In genomic region chr5:142459209-142459608, GRCh38 we compare ENCODE assay signal across 23 cellular contexts.
"Had no signal": no experiment of that assay in that cellular context is flagged by ENCODE, and none has a peak within 500 bp of the region (broad histone marks: within the 10 kb centered on the region; RNA-seq: fewer than 3 reads in every experiment).

No MANE protein-coding gene starts in this region.

- H3K4me1 ChIP-seq: gastrocnemius medialis, lower lobe of right lung, psoas muscle, tibial nerve, upper lobe of left lung, uterus had no signal

- H3K27ac ChIP-seq: dorsolateral prefrontal cortex, gastrocnemius medialis, lower lobe of right lung, ovary, psoas muscle, skin epidermis, spleen, thoracic aorta, tibial nerve, upper lobe of left lung, uterus had no signal

- H3K27me3 ChIP-seq: dorsolateral prefrontal cortex, gastrocnemius medialis, ovary, tibial nerve, upper lobe of left lung, uterus had no signal

- DNase-seq: dorsolateral prefrontal cortex; effector CD4-positive, alpha-beta T cell; gastrocnemius medialis; head of caudate nucleus; left ventricle myocardium superior; lower lobe of right lung; naive thymus-derived CD8-positive, alpha-beta T cell; nephron progenitor cell; occipital lobe; ovary; posterior cingulate gyrus; psoas muscle; right cardiac atrium; spleen; stimulated activated CD4-positive, alpha-beta T cell treated with anti-CD3 and anti-CD28 coated beads, Interleukin-2, amount 100 ng/mL, for 48 hours; stimulated activated naive B cell treated with anti-CD40 and anti-IgM and Interleukin-4, amounts not matched to agents 10 μg/mL and 1 μg/mL and 100 μg/mL, for 72 hours; upper lobe of left lung; uterus had no signal

- H3K27me3 Mint-ChIP-seq: stimulated activated naive CD8-positive, alpha-beta T cell treated with anti-CD3 and anti-CD28 coated beads, Interleukin-15, Interleukin-2, amounts not matched to agents 100 ng/mL and 50 ng/mL, for 24 hours had no signal

- H3K9me3 ChIP-seq: gastrocnemius medialis, lower lobe of right lung, ovary, psoas muscle, thoracic aorta, upper lobe of left lung, uterus had no signal

- H3K27ac Mint-ChIP-seq: naive thymus-derived CD8-positive, alpha-beta T cell; nephron progenitor cell; stimulated activated naive B cell treated with anti-CD40 and anti-IgM and Interleukin-4, amounts not matched to agents 10 μg/mL and 1 μg/mL and 100 μg/mL, for 72 hours; stimulated activated naive CD8-positive, alpha-beta T cell treated with anti-CD3 and anti-CD28 coated beads, Interleukin-15, Interleukin-2, amounts not matched to agents 100 ng/mL and 50 ng/mL, for 24 hours had no signal

- H3K36me3 ChIP-seq: gastrocnemius medialis, lower lobe of right lung, ovary, spleen, thoracic aorta, tibial nerve, upper lobe of left lung, uterus had no signal

- FAIRE-seq: keratinocyte had no signal

- H3K9me3 Mint-ChIP-seq: stimulated activated naive CD8-positive, alpha-beta T cell treated with anti-CD3 and anti-CD28 coated beads, Interleukin-15, Interleukin-2, amounts not matched to agents 100 ng/mL and 50 ng/mL, for 24 hours had no signal

- ATAC-seq: gastrocnemius medialis; left ventricle myocardium superior; lower lobe of right lung; naive thymus-derived CD8-positive, alpha-beta T cell; psoas muscle; stimulated activated naive B cell treated with anti-CD40 and anti-IgM and Interleukin-4, amounts not matched to agents 10 μg/mL and 1 μg/mL and 100 μg/mL, for 72 hours had no signal

- H3K4me3 Mint-ChIP-seq: naive thymus-derived CD8-positive, alpha-beta T cell; nephron progenitor cell; stimulated activated naive B cell treated with anti-CD40 and anti-IgM and Interleukin-4, amounts not matched to agents 10 μg/mL and 1 μg/mL and 100 μg/mL, for 72 hours; stimulated activated naive CD8-positive, alpha-beta T cell treated with anti-CD3 and anti-CD28 coated beads, Interleukin-15, Interleukin-2, amounts not matched to agents 100 ng/mL and 50 ng/mL, for 24 hours had no signal

- H3K4me3 ChIP-seq: dorsolateral prefrontal cortex, gastrocnemius medialis, lower lobe of right lung, ovary, psoas muscle, skin epidermis, spleen, thoracic aorta, tibial nerve, upper lobe of left lung, uterus had no signal
